29 cellular contexts compared by ENCODE assay signal in genomic region chr15:47337106-47337505, GRCh38.
"Had no signal": no experiment of that assay in that cellular context is flagged by ENCODE, and none has a peak within 500 bp of the region (broad histone marks: within the 10 kb centered on the region; RNA-seq: fewer than 3 reads in every experiment).

No MANE protein-coding gene starts in this region.

- H3K4me3 ChIP-seq: adrenal gland, ascending aorta, body of pancreas, breast epithelium, cardiac muscle cell had no signal

- DNase-seq: activated effector memory CD4-positive, alpha-beta T cell treated with anti-CD3 and anti-CD28 coated beads, Interleukin-2, amount 50 U/mL, for 16 hours; activated effector memory CD4-positive, alpha-beta T cell treated with Interleukin-2 at 50 U/mL for 16 hours; activated gamma-delta T cell; activated gamma-delta T cell treated with Interleukin-2 at 50 U/mL for 16 hours; activated naive CD4-positive, alpha-beta T cell; activated naive CD4-positive, alpha-beta T cell treated with anti-CD3 and anti-CD28 coated beads for 36 hours; activated naive CD4-positive, alpha-beta T cell treated with anti-CD3 and anti-CD28 coated beads, Interleukin-2, amount 10 ng/mL, durations not matched to agents 7 days and 5 days; activated naive CD4-positive, alpha-beta T cell treated with anti-CD3 and anti-CD28 coated beads, Interleukin-2, amount 50 U/mL, for 16 hours; activated naive CD4-positive, alpha-beta T cell treated with Interleukin-2 at 50 U/mL for 16 hours; activated naive CD8-positive, alpha-beta T cell treated with anti-CD3 and anti-CD28 coated beads for 36 hours; activated naive CD8-positive, alpha-beta T cell treated with anti-CD3 and anti-CD28 coated beads, Interleukin-2, amount 10 ng/mL, durations not matched to agents 7 days and 5 days; activated naive CD8-positive, alpha-beta T cell treated with anti-CD3 and anti-CD28 coated beads, Interleukin-2, amount 50 U/mL, for 24 hours; activated T-cell treated with anti-CD3 and anti-CD28 coated beads, Interleukin-2, amount 50 U/mL, for 1 hour; activated T-cell treated with anti-CD3 and anti-CD28 coated beads, Interleukin-2, amount 50 U/mL, for 24 hours; activated T-cell treated with anti-CD3 and anti-CD28 coated beads, Interleukin-2, amount 50 U/mL, for 4 hours; activated T-cell treated with anti-CD3 and anti-CD28 coated beads, Interleukin-2, amount 50 U/mL, for 48 hours; activated T-cell treated with anti-CD3 and anti-CD28 coated beads, Interleukin-2, amount 50 U/mL, for 72 hours; adrenal gland; amniotic stem cell; anterior cingulate cortex; aorta; body of pancreas; brain microvascular endothelial cell; caudate nucleus; central memory CD4-positive, alpha-beta T cell; cerebellar nuclear complex had no signal

- H3K9me3 ChIP-seq: adrenal gland, ascending aorta, body of pancreas, breast epithelium had no signal

- H3K27ac ChIP-seq: adrenal gland, ascending aorta, body of pancreas, brain microvascular endothelial cell, breast epithelium had no signal

- H3K36me3 ChIP-seq: adrenal gland, ascending aorta, brain microvascular endothelial cell, breast epithelium, cardiac muscle cell had no signal

- H3K4me1 ChIP-seq: breast epithelium had no signal

- H3K27me3 ChIP-seq: adrenal gland, ascending aorta, body of pancreas, brain microvascular endothelial cell, breast epithelium, cardiac muscle cell had no signal
